ENCODE assay signal across 8 cellular contexts in genomic region chr3:179653106-179653776, GRCh38. TPM values are rescaled to one million over a fixed set of nuclear protein-coding genes. Genes with fewer than 3 reads are reported as not detected.
DNase-seq lines count a peak whose midpoint lies in the region; ATAC-seq and TF ChIP-seq lines count a peak whose summit lies in the region.

No MANE protein-coding gene starts in this region.

- H3K4me1 ChIP-seq in SJSA1 (replicated peaks): 0 out of 2 replicates have a peak, but pooled peaks cover 4% of the 10 kb centered on the region
- peaks cover 12% of the 10 kb centered on the region for H3K4me1 ChIP-seq in osteoblast (ENCODE audit: insufficient read depth, low read length)
- peaks cover 6 to 8% of the 10 kb centered on the region in 2 donors for H3K4me1 ChIP-seq in thoracic aorta (ENCODE audit: control insufficient read depth in 1 of 2, low read depth in 2 of 2)

- H3K79me2 ChIP-seq in osteoblast (ENCODE audit: insufficient read depth, low read length): peaks cover 41% of the 10 kb centered on the region

- peak overlapping the region; percentile 96 for H2AFZ ChIP-seq in osteoblast (ENCODE audit: low read length)

- peak; percentile 60 for DNase-seq in GM04504 (ENCODE audit: low read depth)
- DNase-seq in H7: peak; percentile 81
- DNase-seq in LoVo (ENCODE audit: low spot score): peak; percentile 57
- peak; percentile 75 to 76 for DNase-seq in SJSA1 (ENCODE audit: low read depth in 1 of 2, low spot score in 2 of 2)
- peak; percentile 63 for DNase-seq in glomerular visceral epithelial cell (ENCODE audit: extremely low spot score)
- DNase-seq in osteoblast (ENCODE audit: insufficient read length, low spot score, missing footprints): peak; percentile 95
- peak; percentile 7 for DNase-seq in thoracic aorta (ENCODE audit: low spot score)

- no peaks in the 10 kb centered on the region for H3K9me3 ChIP-seq in SJSA1 (replicated peaks)
- H3K9me3 ChIP-seq in osteoblast (ENCODE audit: low read depth, low read length): no peaks in the 10 kb centered on the region
- H3K9me3 ChIP-seq in thoracic aorta: no peaks in the 10 kb centered on the region

- H3K4me3 ChIP-seq in H7 (ENCODE audit: insufficient read depth, low read depth, low read length) (peak overlapping the region; percentile 93), SJSA1 (peak overlapping the region; percentile 93), osteoblast (ENCODE audit: insufficient read depth, low read length) (peak overlapping the region; percentile 89), thoracic aorta (peak overlapping the region; percentile 89)

- peak overlapping the region; percentile 87 for H3K27ac Mint-ChIP-seq in activated naive CD4-positive, alpha-beta T cell treated with anti-CD3 and anti-CD28 coated beads, Interleukin-2, amount 50 U/mL, for 24 hours

- H3K4me2 ChIP-seq in osteoblast (ENCODE audit: insufficient read depth, low read length): peak overlapping the region; percentile 97

- H3K27me3 Mint-ChIP-seq in activated naive CD4-positive, alpha-beta T cell treated with anti-CD3 and anti-CD28 coated beads, Interleukin-2, amount 50 U/mL, for 24 hours: peaks cover 1% of the 10 kb centered on the region

- peak; percentile 45 for ATAC-seq in thoracic aorta (ENCODE audit: insufficient number of reproducible peaks, low FRiP score, low read depth)

- H3K27ac ChIP-seq in SJSA1: peak overlapping the region; percentile 79
- H3K27ac ChIP-seq in osteoblast (ENCODE audit: low read depth, low read length): peak overlapping the region; percentile 80
- peak overlapping the region; percentile 89 to 94 for H3K27ac ChIP-seq in thoracic aorta

- peak overlapping the region; percentile 94 for H3K4me3 Mint-ChIP-seq in activated naive CD4-positive, alpha-beta T cell treated with anti-CD3 and anti-CD28 coated beads, Interleukin-2, amount 50 U/mL, for 24 hours

- TF ChIP-seq CTCF in osteoblast (IDR thresholded peaks at IDR 0.05; ENCODE audit: extremely low read depth, low read depth, low read length): no peak
- no peak for TF ChIP-seq CTCF in thoracic aorta (IDR thresholded peaks at IDR 0.05)

- H3K36me3 ChIP-seq in H7 (replicated peaks; ENCODE audit: control insufficient read depth, insufficient read depth, low read length) (no peaks in the 10 kb centered on the region), SJSA1 (peaks cover 15% of the 10 kb centered on the region), osteoblast (ENCODE audit: insufficient read depth, low read length) (no peaks in the 10 kb centered on the region), thoracic aorta (no peaks in the 10 kb centered on the region)

- H3K9me3 Mint-ChIP-seq in activated naive CD4-positive, alpha-beta T cell treated with anti-CD3 and anti-CD28 coated beads, Interleukin-2, amount 50 U/mL, for 24 hours: no peaks in the 10 kb centered on the region

- H3K27me3 ChIP-seq in H7 (ENCODE audit: control insufficient read depth, insufficient read depth, low read length) (no peaks in the 10 kb centered on the region), SJSA1 (replicated peaks) (no peaks in the 10 kb centered on the region), osteoblast (ENCODE audit: insufficient read depth, low read length) (no peaks in the 10 kb centered on the region), thoracic aorta (replicated peaks; ENCODE audit: insufficient read depth) (no peaks in the 10 kb centered on the region)

- peaks cover 37% of the 10 kb centered on the region for H3K4me1 Mint-ChIP-seq in activated naive CD4-positive, alpha-beta T cell treated with anti-CD3 and anti-CD28 coated beads, Interleukin-2, amount 50 U/mL, for 24 hours

- H3K36me3 Mint-ChIP-seq in activated naive CD4-positive, alpha-beta T cell treated with anti-CD3 and anti-CD28 coated beads, Interleukin-2, amount 50 U/mL, for 24 hours: peaks cover 2% of the 10 kb centered on the region

- H4K20me1 ChIP-seq in osteoblast (ENCODE audit: insufficient read depth, low read length): peaks cover 11% of the 10 kb centered on the region

RNA-seq across cellular contexts. Expression of gene USP13, which starts 0.4 kb away (rescaled TPM):
- total RNA-seq in H7 (2014; rRNA removed; shearing (Covaris generic)): 10.5 and 12.4 TPM in 2 replicates
- total RNA-seq in SJSA1 (2014; rRNA removed; shearing (Covaris generic)): 10.5 and 14.2 TPM in 2 replicates
- 9.4 and 12.7 TPM in 2 replicates for total RNA-seq in osteoblast
- total RNA-seq in thoracic aorta: 1 to 10 TPM; 5.1 to 8.2 TPM

RNA-seq across cellular contexts. Expression of gene NDUFB5, which starts 48.6 kb away (rescaled TPM):
- total RNA-seq in H7 (2014; rRNA removed; shearing (Covaris generic)): 138 and 172 TPM in 2 replicates
- total RNA-seq in SJSA1 (2014; rRNA removed; shearing (Covaris generic)): 181 and 200 TPM in 2 replicates
- total RNA-seq in osteoblast: 103 and 108 TPM in 2 replicates
- total RNA-seq in thoracic aorta: 10 to 100 TPM; 47.1 to 56.0 TPM

RNA-seq across cellular contexts. Expression of gene MRPL47, which starts 48.8 kb away (rescaled TPM):
- total RNA-seq in H7 (2014; rRNA removed; shearing (Covaris generic)): 66.6 and 68.9 TPM in 2 replicates
- total RNA-seq in SJSA1 (2014; rRNA removed; shearing (Covaris generic)): 49.3 and 80.3 TPM in 2 replicates
- total RNA-seq in osteoblast (32.2 and 33.6 TPM in 2 replicates), thoracic aorta (10 to 100 TPM; 22.1 to 28.0 TPM)

Comparison
In these comparisons a context has a peak if more than half of its experiments do, and no peak if none do; other contexts are left out.
1. Peak in every context shown above with its lines: DNase-seq, ATAC-seq, H3K4me3 ChIP-seq and H3K27ac ChIP-seq.
2. DNase-seq: peak in every context shown above with its lines; median percentile 95 in osteoblast; 81 in H7; 76 in SJSA1; 63 in glomerular visceral epithelial cell; 60 in GM04504; 57 in LoVo; 7 in thoracic aorta.